9 cellular contexts compared by ENCODE assay signal in the genomic region with DNA sequence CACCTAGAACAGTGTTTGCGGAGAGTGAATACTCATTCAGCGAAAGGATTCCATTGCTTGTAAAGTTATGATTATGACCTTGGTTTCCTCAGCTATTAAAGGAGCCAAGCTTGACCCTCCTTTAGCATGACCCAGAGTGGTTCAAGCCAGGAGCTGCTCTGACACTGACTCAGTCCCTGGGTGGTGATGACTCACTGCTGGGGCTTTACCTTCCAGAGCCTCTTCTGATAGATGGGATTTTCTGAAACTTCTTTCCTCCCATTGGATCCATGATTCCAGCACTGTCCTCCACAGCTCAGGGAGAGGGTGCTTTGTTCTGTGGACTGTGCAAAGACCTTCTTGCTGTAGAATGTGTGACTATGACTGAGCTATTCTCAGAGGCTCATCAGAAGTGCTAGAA.
DNase-seq lines count a peak whose midpoint lies in the region; ATAC-seq and TF ChIP-seq lines count a peak whose summit lies in the region.
"Had no signal": no experiment of that assay in that cellular context is flagged by ENCODE, and none has a peak within 500 bp of the region (broad histone marks: within the 10 kb centered on the region; RNA-seq: fewer than 3 reads in every experiment).

No MANE protein-coding gene starts in this region.

- no peaks in the 10 kb centered on the region for H3F3A ChIP-seq in SK-N-SH (replicated peaks; ENCODE audit: insufficient read depth)

- no peak for TF ChIP-seq EP300 in SK-N-SH (IDR thresholded peaks at IDR 0.05; ENCODE audit: borderline replicate concordance in 1 of 2, low read depth in 1 of 2, low read length in 1 of 2)

- H3K4me2 ChIP-seq in SK-N-SH (no peak overlapping the region), osteoblast (ENCODE audit: insufficient read depth, low read length) (no peak overlapping the region)

- no peak for TF ChIP-seq RAD21 in SK-N-SH (IDR thresholded peaks at IDR 0.05; ENCODE audit: low read length)

- H3K79me2 ChIP-seq in SK-N-SH (ENCODE audit: insufficient read depth) (no peaks in the 10 kb centered on the region), osteoblast (ENCODE audit: insufficient read depth, low read length) (no peaks in the 10 kb centered on the region)

- H2AFZ ChIP-seq in SK-N-SH (ENCODE audit: low read depth): no peak overlapping the region
- H2AFZ ChIP-seq in osteoblast (ENCODE audit: low read length): no peak overlapping the region

- H3K9me3 ChIP-seq in SK-N-SH (no peaks in the 10 kb centered on the region), osteoblast (ENCODE audit: low read depth, low read length) (no peaks in the 10 kb centered on the region), left lung (no peaks in the 10 kb centered on the region)

- peak; percentile 56 for DNase-seq in activated CD4-positive, alpha-beta T cell treated with anti-CD3 and anti-CD28 coated beads for 48 hours
- DNase-seq in activated CD4-positive, alpha-beta T cell treated with anti-CD3 and anti-CD28 coated beads for 1 hour: no peak
- DNase-seq in SK-N-SH: no peak
- peak; percentile 89 for DNase-seq in osteoblast (ENCODE audit: insufficient read length, low spot score, missing footprints)
- no peak for DNase-seq in anterior cingulate cortex (lab: John Stamatoyannopoulos, UW)
- no peak for DNase-seq in left lung

- H3K4me1 ChIP-seq in SK-N-SH (ENCODE audit: control insufficient read depth in 1 of 2, insufficient read depth in 2 of 2, low read depth in 1 of 2, low read length in 1 of 2): no peaks in the 10 kb centered on the region; a peak in 1 of 4 replicates
- H3K4me1 ChIP-seq in osteoblast (ENCODE audit: insufficient read depth, low read length): peaks cover 8% of the 10 kb centered on the region
- H3K4me1 ChIP-seq in left lung: peaks cover 6 to 10% of the 10 kb centered on the region in 2 donors

- intact Hi-C loops in left lung (cut with DNase I): no loop called here

- POLR2A ChIA-PET in SK-N-SH (lab: Yijun Ruan, JAX): no interaction called here

- CTCF ChIA-PET in SK-N-SH (lab: Yijun Ruan, JAX): interaction anchor here (1.4 to 2.0 kb wide), 2 partner anchors 12 to 43 kb away, joined by 3 to 5 read pairs; no protein-coding TSS in a partner anchor

- WGBS in SK-N-SH (ENCODE audit: low lambda C conversion rate): 89% methylated on average over 2 of the region's 2 CpGs

- H3K27ac ChIP-seq in SK-N-SH (ENCODE audit: low read depth in 2 of 2, low read length in 1 of 2): no peak overlapping the region
- H3K27ac ChIP-seq in osteoblast (ENCODE audit: low read depth, low read length): no peak overlapping the region
- no peak overlapping the region for H3K27ac ChIP-seq in left lung

- TF ChIP-seq CTCF in SK-N-SH (IDR thresholded peaks at IDR 0.05) (no peak), osteoblast (IDR thresholded peaks at IDR 0.05; ENCODE audit: extremely low read depth, low read depth, low read length) (no peak), left lung (IDR thresholded peaks at IDR 0.05) (no peak)

- H3K4me3 ChIP-seq in SK-N-SH (ENCODE audit: low read depth in 2 of 2, low read length in 1 of 2): no peak overlapping the region
- H3K4me3 ChIP-seq in osteoblast (ENCODE audit: insufficient read depth, low read length): no peak overlapping the region
- no peak overlapping the region for H3K4me3 ChIP-seq in left lung
- H3K4me3 ChIP-seq: lung had no signal

- H3K27me3 ChIP-seq in SK-N-SH (ENCODE audit: insufficient read depth) (no peaks in the 10 kb centered on the region; the same call in 1 of the 2 replicates), osteoblast (ENCODE audit: insufficient read depth, low read length) (peaks cover 49% of the 10 kb centered on the region), left lung (peaks cover 0 to 7% of the 10 kb centered on the region in 2 donors)

- no peaks in the 10 kb centered on the region for H3K36me3 ChIP-seq in SK-N-SH (replicated peaks in 1 of 2; ENCODE audit: control insufficient read depth in 1 of 2, insufficient read depth in 2 of 2, low read length in 1 of 2)
- H3K36me3 ChIP-seq in osteoblast (ENCODE audit: insufficient read depth, low read length): no peaks in the 10 kb centered on the region
- H3K36me3 ChIP-seq in left lung: no peaks in the 10 kb centered on the region

- H3K9ac ChIP-seq in SK-N-SH: no peak overlapping the region

- ATAC-seq in HG02840 (IDR thresholded peaks at IDR 0.05; ENCODE audit: low FRiP score, unreplicated experiment) (peak; percentile 34), GM21528 (IDR thresholded peaks at IDR 0.05; ENCODE audit: low FRiP score, unreplicated experiment) (no peak), left lung (no peak)

- no peaks in the 10 kb centered on the region for H3K9me2 ChIP-seq in SK-N-SH

- H4K20me1 ChIP-seq in SK-N-SH (ENCODE audit: insufficient read depth) (no peaks in the 10 kb centered on the region), osteoblast (ENCODE audit: insufficient read depth, low read length) (no peaks in the 10 kb centered on the region)

TF ChIP-seq in SK-N-SH, 30 proteins besides CTCF, POLR2A, EP300 and RAD21:
- TF ChIP-seq, protein P1, sequence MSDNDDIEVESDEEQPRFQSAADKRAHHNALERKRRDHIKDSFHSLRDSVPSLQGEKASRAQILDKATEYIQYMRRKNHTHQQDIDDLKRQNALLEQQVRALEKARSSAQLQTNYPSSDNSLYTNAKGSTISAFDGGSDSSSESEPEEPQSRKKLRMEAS (IDR thresholded peaks at IDR 0.05; ENCODE audit: low read depth): no peak
- no peak for TF ChIP-seq SMC3 (IDR thresholded peaks at IDR 0.05; ENCODE audit: low read depth, low read length)
- no peak for TF ChIP-seq TEAD4 (IDR thresholded peaks at IDR 0.05; ENCODE audit: borderline replicate concordance, insufficient read depth)
- peak; percentile 84 for TF ChIP-seq FOSL2 (IDR thresholded peaks at IDR 0.05; ENCODE audit: borderline replicate concordance, low read depth)
- TF ChIP-seq JUND (IDR thresholded peaks at IDR 0.05): peak; percentile 64
- TF ChIP-seq GATA2 (CRISPR knock-in tag; IDR thresholded peaks at IDR 0.05): no peak
- TF ChIP-seq, protein P2, sequence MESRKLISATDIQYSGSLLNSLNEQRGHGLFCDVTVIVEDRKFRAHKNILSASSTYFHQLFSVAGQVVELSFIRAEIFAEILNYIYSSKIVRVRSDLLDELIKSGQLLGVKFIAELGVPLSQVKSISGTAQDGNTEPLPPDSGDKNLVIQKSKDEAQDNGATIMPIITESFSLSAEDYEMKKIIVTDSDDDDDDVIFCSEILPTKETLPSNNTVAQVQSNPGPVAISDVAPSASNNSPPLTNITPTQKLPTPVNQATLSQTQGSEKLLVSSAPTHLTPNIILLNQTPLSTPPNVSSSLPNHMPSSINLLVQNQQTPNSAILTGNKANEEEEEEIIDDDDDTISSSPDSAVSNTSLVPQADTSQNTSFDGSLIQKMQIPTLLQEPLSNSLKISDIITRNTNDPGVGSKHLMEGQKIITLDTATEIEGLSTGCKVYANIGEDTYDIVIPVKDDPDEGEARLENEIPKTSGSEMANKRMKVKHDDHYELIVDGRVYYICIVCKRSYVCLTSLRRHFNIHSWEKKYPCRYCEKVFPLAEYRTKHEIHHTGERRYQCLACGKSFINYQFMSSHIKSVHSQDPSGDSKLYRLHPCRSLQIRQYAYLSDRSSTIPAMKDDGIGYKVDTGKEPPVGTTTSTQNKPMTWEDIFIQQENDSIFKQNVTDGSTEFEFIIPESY (IDR thresholded peaks at IDR 0.05; ENCODE audit: borderline replicate concordance, low read depth): no peak

Comparison
In these comparisons a context has a peak if more than half of its experiments do, and no peak if none do; other contexts are left out.
1. DNase-seq: peak in activated CD4-positive, alpha-beta T cell treated with anti-CD3 and anti-CD28 coated beads for 48 hours (single experiment) and osteoblast (single experiment); none in activated CD4-positive, alpha-beta T cell treated with anti-CD3 and anti-CD28 coated beads for 1 hour (single experiment), SK-N-SH (single experiment), anterior cingulate cortex (0 of 58) and left lung (0 of 2).